8 cellular contexts compared by ENCODE assay signal in the genomic region with DNA sequence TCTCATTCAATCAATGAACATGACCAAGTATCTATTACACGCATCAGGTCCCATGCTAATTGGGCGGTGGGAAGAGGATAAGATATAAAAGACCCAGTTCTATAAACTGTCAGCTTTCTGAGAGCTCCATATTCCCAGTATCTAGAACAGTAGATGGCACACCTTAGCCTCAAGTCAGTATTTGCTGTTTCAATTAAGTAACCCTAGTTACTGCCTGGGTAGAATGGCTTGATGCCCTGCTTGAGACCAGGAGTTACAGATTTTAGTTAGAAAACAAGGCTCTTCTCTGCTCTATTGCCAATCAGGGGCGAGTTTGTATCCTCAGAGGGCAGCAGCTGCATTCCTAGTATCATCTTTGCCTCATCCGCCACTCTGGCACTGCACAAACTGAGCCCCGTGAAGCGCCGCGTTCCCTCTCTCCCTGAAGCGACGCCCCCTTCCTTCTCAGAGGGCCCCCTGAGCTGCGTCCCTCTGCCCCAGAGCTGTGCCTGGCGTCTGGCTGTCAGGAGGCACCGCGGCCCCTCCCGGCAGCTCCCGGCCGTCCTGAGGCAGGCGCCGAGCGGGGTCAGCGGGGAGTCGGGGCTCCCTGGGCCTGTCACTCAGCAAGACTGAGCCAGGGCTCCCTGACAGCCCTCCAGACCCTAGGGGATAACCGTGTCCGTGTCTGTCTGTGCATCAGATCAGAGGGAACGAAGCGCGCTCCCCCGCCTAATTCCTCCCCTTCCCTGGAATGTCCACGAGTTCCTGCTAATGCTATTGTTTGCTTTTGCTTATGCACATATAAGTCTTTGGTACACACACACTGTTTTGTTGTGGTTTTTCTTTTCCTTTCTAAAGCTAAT.
DNase-seq lines count a peak whose midpoint lies in the region; ATAC-seq, FAIRE-seq and TF ChIP-seq lines count a peak whose summit lies in the region.

No MANE protein-coding gene starts in this region.

- no peak overlapping the region for H2AK5ac ChIP-seq in H9 (ENCODE audit: insufficient read length, low read length)

- peaks cover 6 to 11% of the 10 kb centered on the region in 2 experiments for H3K4me1 Mint-ChIP-seq in H9

- H3K9ac ChIP-seq in H9 (ENCODE audit: extremely low read depth, insufficient read length, low read length) (no peak overlapping the region), GM12878 (ENCODE audit: control insufficient read depth, insufficient read depth, low read length) (no peak overlapping the region), iPS-20b (ENCODE audit: low read depth, low read length) (no peak overlapping the region), skeletal muscle tissue (ENCODE audit: low read depth in 1 of 3, low read length in 3 of 3) (peak overlapping the region in 2 of 3 donors; percentile 23 to 46)

- TF ChIP-seq EP300 in GM12878 (IDR thresholded peaks at IDR 0.05; ENCODE audit: borderline replicate concordance in 1 of 2, control insufficient read depth in 1 of 2, low read depth in 2 of 2, low read length in 2 of 2), result no peak

- no peaks in the 10 kb centered on the region for H3K23me2 ChIP-seq in H9 (ENCODE audit: insufficient read length, low read depth, low read length, poor library complexity, severe bottlenecking)

- H2BK5ac ChIP-seq in H9 (ENCODE audit: insufficient read length, low read length), result no peak overlapping the region

- TF ChIP-seq CTCF in H9 (conservative IDR thresholded peaks at IDR 0.05) (no peak), GM12878 (IDR thresholded peaks at IDR 0.05 in 2 of 3, conservative IDR thresholded peaks at IDR 0.05 in 1 of 3; ENCODE audit: control insufficient read depth in 2 of 3, extremely low read depth in 1 of 3, insufficient read depth in 1 of 3, low read depth in 3 of 3, low read length in 3 of 3) (no peak)

- FAIRE-seq in GM12878 (lab: Jason Lieb, UNC), result no peak

- H3K4me1 ChIP-seq in H9 (ENCODE audit: insufficient read depth, low read length) (no peaks in the 10 kb centered on the region), GM12878 (ENCODE audit: control insufficient read depth, insufficient read depth, low read length) (no peaks in the 10 kb centered on the region), iPS-20b (ENCODE audit: insufficient read depth, low read length) (peaks cover 5% of the 10 kb centered on the region; the same call in 1 of the 2 replicates), skeletal muscle tissue (ENCODE audit: control insufficient read depth in 3 of 3, insufficient read depth in 3 of 3, low read length in 3 of 3) (peaks cover 6 to 8% (median 7%) of the 10 kb centered on the region in 3 donors)

- RAD21 ChIA-PET in GM12878 (lab: Charles Lee; ENCODE audit: unreplicated experiment), result no interaction called here

- H4K91ac ChIP-seq in H9 (ENCODE audit: insufficient read length, low read depth, low read length), result no peak overlapping the region

- peak overlapping the region; percentile 29 for H3K4me2 ChIP-seq in H9 (ENCODE audit: insufficient read depth, insufficient read length, low read length)
- no peak overlapping the region for H3K4me2 ChIP-seq in GM12878 (ENCODE audit: control insufficient read depth, insufficient read depth)

- no peak overlapping the region for H3K27ac ChIP-seq in H9 (ENCODE audit: insufficient read length, low read depth, low read length)
- H3K27ac ChIP-seq in GM12878 (ENCODE audit: control insufficient read depth, insufficient read depth), result no peak overlapping the region
- H3K27ac ChIP-seq in iPS-20b (ENCODE audit: low read length), result no peak overlapping the region
- no peak overlapping the region for H3K27ac ChIP-seq in skeletal muscle tissue (ENCODE audit: low read depth, low read length)

- BruUV-seq in GM12878 (replicated peaks; lab: Mats Ljungman, UMichigan), result no TSS peak

- CTCF ChIA-PET in GM12878 (lab: Yijun Ruan, JAX), result no interaction called here

- H2BK120ac ChIP-seq in H9 (ENCODE audit: low read depth, low read length, poor library complexity, severe bottlenecking), result no peak overlapping the region

- H3K27me3 ChIP-seq in H9 (ENCODE audit: insufficient read depth, low read length), result no peaks in the 10 kb centered on the region
- peaks cover 0 to 7% of the 10 kb centered on the region in 2 experiments; a peak in 2 of 4 replicates for H3K27me3 ChIP-seq in GM12878 (replicated peaks in 1 of 2; ENCODE audit: control insufficient read depth in 2 of 2, insufficient read depth in 2 of 2, low read length in 1 of 2)
- H3K27me3 ChIP-seq in iPS-20b (ENCODE audit: insufficient read depth, low read length), result peaks cover 11% of the 10 kb centered on the region
- peaks cover 0 to 4% (median 0%) of the 10 kb centered on the region in 3 donors for H3K27me3 ChIP-seq in skeletal muscle tissue (ENCODE audit: control insufficient read depth in 3 of 3, insufficient read depth in 3 of 3, low read length in 3 of 3)

- H4K8ac ChIP-seq in H9 (replicated peaks; ENCODE audit: insufficient read length, low read depth, low read length), result no peak overlapping the region

- POLR2A ChIA-PET in GM12878 (lab: Charles Lee), result no interaction called here

- H3K23ac ChIP-seq in H9 (ENCODE audit: insufficient read length, low read depth, low read length), result no peak overlapping the region

- no peak overlapping the region for H3K4me3 ChIP-seq in GM12878
- peak overlapping the region; percentile 70 for H3K4me3 ChIP-seq in iPS-20b (ENCODE audit: low read length)
- H3K4me3 ChIP-seq in skeletal muscle tissue (ENCODE audit: low read length in 3 of 3), result peak overlapping the region; percentile 46 to 58 (median 57)

- H4K5ac ChIP-seq in H9 (ENCODE audit: insufficient read length, low read depth, low read length), result no peak overlapping the region

- no peaks in the 10 kb centered on the region for H4K20me1 ChIP-seq in H9 (ENCODE audit: control insufficient read depth, insufficient read depth, insufficient read length)
- H4K20me1 ChIP-seq in GM12878 (ENCODE audit: control insufficient read depth, insufficient read depth), result no peaks in the 10 kb centered on the region

- SMC1A ChIA-PET in GM12878 (lab: Charles Lee; ENCODE audit: uncharacterized antibody, unreplicated experiment), result no interaction called here

- H2BK20ac ChIP-seq in H9 (ENCODE audit: low read depth, low read length, poor library complexity, severe bottlenecking), result no peak overlapping the region

- in situ Hi-C loops in GM12878 (cut with MboI), result no loop called here

- no peak overlapping the region for H2BK15ac ChIP-seq in H9 (ENCODE audit: low read depth, low read length)

- TF ChIP-seq POLR2A in GM12878 (IDR thresholded peaks at IDR 0.05; ENCODE audit: low read depth, low read length), result no peak

- H3K27me3 Mint-ChIP-seq in H9 (ENCODE audit: low read depth), result peaks cover 10% of the 10 kb centered on the region

- H3K79me1 ChIP-seq in H9 (ENCODE audit: insufficient read depth, low read depth, low read length, poor library complexity, severe bottlenecking), result no peaks in the 10 kb centered on the region

- H2BK12ac ChIP-seq in H9 (ENCODE audit: insufficient read length, low read depth, low read length), result no peak overlapping the region

- peak overlapping the region; percentile 51 to 72 for H3K4me3 Mint-ChIP-seq in H9

- no peak overlapping the region for H3T11ph ChIP-seq in H9 (ENCODE audit: low read length)

- H3K9me3 Mint-ChIP-seq in H9, result no peaks in the 10 kb centered on the region

- DNase-seq in H9 (peak; percentile 68), GM12878 (ENCODE audit: low read depth, low spot score) (no peak), NCI-H446 treated with DMSO at 0.1 percent for 48 hours (lab: John Stamatoyannopoulos, UW) (no peak)
- DNase-seq in activated CD4-positive, CD25-positive, alpha-beta regulatory T cell treated with anti-CD3 and anti-CD28 coated beads, Interleukin-2, amount 50 U/mL, for 72 hours, result no peak
- no peak for DNase-seq in activated CD4-positive, alpha-beta T cell treated with anti-CD3 and anti-CD28 coated beads, Interleukin-2, amount 50 U/mL, for 48 hours

- no peak for TF ChIP-seq RAD21 in GM12878 (IDR thresholded peaks at IDR 0.05; ENCODE audit: insufficient read depth, low read depth, low read length)

- H3K9me3 ChIP-seq in H9 (ENCODE audit: control insufficient read depth, low read depth, low read length) (no peaks in the 10 kb centered on the region), GM12878 (replicated peaks; ENCODE audit: control insufficient read depth, insufficient read depth, low read length) (no peaks in the 10 kb centered on the region), iPS-20b (ENCODE audit: insufficient read depth, low read depth, low read length) (no peaks in the 10 kb centered on the region), skeletal muscle tissue (ENCODE audit: control insufficient read depth in 3 of 3, low read length in 3 of 3) (no peaks in the 10 kb centered on the region)

- no CpG with 5 or more reads among the region's 29 CpGs for WGBS in H9 (ENCODE audit: extremely low coverage, insufficient read length, low lambda C conversion rate)
- WGBS in GM12878 (ENCODE audit: insufficient coverage, insufficient replicate concordance, low lambda C conversion rate, missing lambda C conversion rate), result 18% methylated on average over 29 of the region's 29 CpGs

- H3K79me2 ChIP-seq in H9 (ENCODE audit: insufficient read depth, low read length) (no peaks in the 10 kb centered on the region), GM12878 (ENCODE audit: control insufficient read depth, insufficient read depth, low read length) (no peaks in the 10 kb centered on the region)

- no peak overlapping the region for H3K4ac ChIP-seq in H9 (ENCODE audit: low read depth, low read length)

- no peak overlapping the region for H3K56ac ChIP-seq in H9 (ENCODE audit: insufficient read length, low read depth, low read length)

- no peak overlapping the region for H3K18ac ChIP-seq in H9 (ENCODE audit: insufficient read length, low read depth, low read length)

- peak; percentile 44 for ATAC-seq in GM12878
- ATAC-seq in HG03469 (IDR thresholded peaks at IDR 0.05; ENCODE audit: unreplicated experiment), result no peak

- intact Hi-C loops in GM12878 (cut with micrococcal nuclease; ENCODE audit: unreplicated experiment), result no loop called here

- H3K36me3 Mint-ChIP-seq in H9 (ENCODE audit: insufficient read depth in 1 of 3, low read depth in 3 of 3), result no peaks in the 10 kb centered on the region

- peak overlapping the region in 1 of 3 experiments; percentile 81; a peak in 1 of 7 replicates for H3K27ac Mint-ChIP-seq in H9

- no peak overlapping the region for H3K14ac ChIP-seq in H9 (ENCODE audit: insufficient read depth, low read length)

- H3K36me3 ChIP-seq in GM12878 (ENCODE audit: control insufficient read depth in 2 of 2, insufficient read depth in 2 of 2, low read length in 1 of 2), result no peaks in the 10 kb centered on the region
- no peaks in the 10 kb centered on the region for H3K36me3 ChIP-seq in iPS-20b (ENCODE audit: insufficient read depth, low read depth, low read length)
- no peaks in the 10 kb centered on the region for H3K36me3 ChIP-seq in skeletal muscle tissue (ENCODE audit: control insufficient read depth in 3 of 3, insufficient read depth in 3 of 3, low read length in 3 of 3)

- no peak overlapping the region for H2AFZ ChIP-seq in H9 (ENCODE audit: low read length)
- no peak overlapping the region; the same call in 1 of the 2 replicates for H2AFZ ChIP-seq in GM12878 (ENCODE audit: control insufficient read depth, low read depth, low read length)

TF ChIP-seq in GM12878, 131 proteins besides CTCF, POLR2A, EP300 and RAD21:
- no peak for TF ChIP-seq FOXK2 (IDR thresholded peaks at IDR 0.05)
TF ChIP-seq in GM12878: peak in this region for 0.

Comparison
In these comparisons a context has a peak if more than half of its experiments do, and no peak if none do; other contexts are left out.
1. H3K9ac ChIP-seq: peak in skeletal muscle tissue (2 of 3); none in H9 (single experiment), GM12878 (single experiment) and iPS-20b (single experiment).